Comparison of ENCODE assay signal across 1 cellular context in genomic region chr7:66654275-66655112, GRCh38.
TF ChIP-seq lines count a peak whose summit lies in the region.

No MANE protein-coding gene starts in this region.

TF ChIP-seq in K562, 482 proteins besides CTCF, POLR2A, EP300 and RAD21 (continued from another document and continues in another):
- TF ChIP-seq MNT (conservative IDR thresholded peaks at IDR 0.05) (peak; percentile 91 to 95), CBX5 (IDR thresholded peaks at IDR 0.05; ENCODE audit: borderline replicate concordance, low read depth) (no peak), ZNF324 (CRISPR knock-in tag; IDR thresholded peaks at IDR 0.05) (0 out of 2 replicates have a peak, but pooled peaks have one; percentile 6), SNAPC5 (CRISPR knock-in tag; IDR thresholded peaks at IDR 0.05) (no peak), GTF2B (IDR thresholded peaks at IDR 0.05; ENCODE audit: extremely low read depth, insufficient read length) (no peak), ZBTB33 (CRISPR knock-in tag; IDR thresholded peaks at IDR 0.05) (0 out of 2 replicates have a peak, but pooled peaks have one; percentile 21), DACH1 (IDR thresholded peaks at IDR 0.05; ENCODE audit: partially characterized antibody) (no peak), HLTF (IDR thresholded peaks at IDR 0.05) (no peak), CBFB (CRISPR knock-in tag; IDR thresholded peaks at IDR 0.05) (no peak), SIRT6 (IDR thresholded peaks at IDR 0.05; ENCODE audit: low read depth, low read length) (no peak), TEAD4 (IDR thresholded peaks at IDR 0.05; ENCODE audit: low read length) (peak; percentile 27; the same call in 1 of the 2 replicates), TEAD4 (CRISPR knock-in tag; IDR thresholded peaks at IDR 0.05; ENCODE audit: borderline replicate concordance) (peak; percentile 63; the same call in 1 of the 2 replicates), TOE1 (IDR thresholded peaks at IDR 0.05; ENCODE audit: borderline replicate concordance) (peak; percentile 21; the same call in 1 of the 2 replicates), TOE1 (CRISPR knock-in tag; IDR thresholded peaks at IDR 0.05; ENCODE audit: borderline replicate concordance, low read depth) (0 out of 2 replicates have a peak, but pooled peaks have one; percentile 17), HIVEP1 (CRISPR knock-in tag; IDR thresholded peaks at IDR 0.05) (no peak), RB1 (IDR thresholded peaks at IDR 0.05; ENCODE audit: low read depth) (peak; percentile 34; the same call in 1 of the 2 replicates), ZHX1 (conservative IDR thresholded peaks at IDR 0.05; ENCODE audit: low read length) (no peak), WHSC1 (IDR thresholded peaks at IDR 0.05; ENCODE audit: low read length) (no peak), POLR3A (IDR thresholded peaks at IDR 0.05; ENCODE audit: borderline replicate concordance, extremely low read depth, insufficient read depth, insufficient read length) (no peak), FOXK2 (conservative IDR thresholded peaks at IDR 0.05 in 1 of 2, IDR thresholded peaks at IDR 0.05 in 1 of 2; ENCODE audit: low read depth in 2 of 2) (peak; percentile 61 to 68; a peak in 2 of 4 replicates), ZNF444 (CRISPR knock-in tag; IDR thresholded peaks at IDR 0.05) (no peak), BACH1 (tag; IDR thresholded peaks at IDR 0.05) (no peak), ZZZ3 (IDR thresholded peaks at IDR 0.05) (no peak), NCOA6 (IDR thresholded peaks at IDR 0.05) (peak; percentile 80), HDAC6 (IDR thresholded peaks at IDR 0.05; ENCODE audit: low read depth, low read length) (no peak), GTF2A2 (tag; IDR thresholded peaks at IDR 0.05) (no peak), ZNF12 (CRISPR knock-in tag; IDR thresholded peaks at IDR 0.05) (peak; percentile 72), ZNF592 (IDR thresholded peaks at IDR 0.05) (peak; percentile 93), GABPA (tag; conservative IDR thresholded peaks at IDR 0.05; ENCODE audit: low read depth) (peak; percentile 98), MLX (CRISPR knock-in tag; conservative IDR thresholded peaks at IDR 0.05) (peak in 1 of 2 experiments; percentile 94; a peak in 2 of 4 replicates), SIN3A (IDR thresholded peaks at IDR 0.05; ENCODE audit: borderline replicate concordance in 2 of 2, control insufficient read depth in 1 of 2, low read depth in 2 of 2, low read length in 2 of 2) (peak; percentile 90 to 95; a peak in 3 of 4 replicates), TCF15 (CRISPR knock-in tag; IDR thresholded peaks at IDR 0.05) (no peak), BRD4 (IDR thresholded peaks at IDR 0.05) (no peak), ATF4 (CRISPR knock-in tag; IDR thresholded peaks at IDR 0.05) (peak; percentile 16; the same call in 1 of the 2 replicates), ZNF274 (IDR thresholded peaks at IDR 0.05; ENCODE audit: borderline replicate concordance, low read depth, low read length) (no peak), USF1 (CRISPR knock-in tag; IDR thresholded peaks at IDR 0.05) (peak; percentile 84), NFATC3 (IDR thresholded peaks at IDR 0.05) (no peak), POLR2G (IDR thresholded peaks at IDR 0.05; ENCODE audit: low read depth, low read length) (peak; percentile 98), ZNF76 (CRISPR knock-in tag; IDR thresholded peaks at IDR 0.05; ENCODE audit: borderline replicate concordance) (peak; percentile 73; the same call in 1 of the 2 replicates), TBP (optimal IDR thresholded peaks at IDR 0.05; ENCODE audit: low read depth, low read length) (peak; percentile 95), SAFB2 (IDR thresholded peaks at IDR 0.05; ENCODE audit: borderline replicate concordance, low read depth, low read length, severe bottlenecking) (no peak), ZNF445 (CRISPR knock-in tag; IDR thresholded peaks at IDR 0.05; ENCODE audit: low read depth) (no peak), ZBTB12 (CRISPR knock-in tag; IDR thresholded peaks at IDR 0.05) (peak; percentile 92), U2AF2 (optimal IDR thresholded peaks at IDR 0.05; ENCODE audit: low read depth, low read length) (no peak), ZKSCAN8 (CRISPR knock-in tag; IDR thresholded peaks at IDR 0.05) (no peak), ZNF174 (CRISPR knock-in tag; IDR thresholded peaks at IDR 0.05) (no peak; the same call in 1 of the 2 replicates), TSC22D4 (tag; IDR thresholded peaks at IDR 0.05) (no peak), PHB (CRISPR knock-in tag; IDR thresholded peaks at IDR 0.05) (peak; percentile 13; the same call in 1 of the 2 replicates), BRCA1 (IDR thresholded peaks at IDR 0.05) (no peak), BRCA1 (CRISPR knock-in tag; IDR thresholded peaks at IDR 0.05) (no peak), ZNF655 (CRISPR knock-in tag; IDR thresholded peaks at IDR 0.05) (no peak), NFIC (IDR thresholded peaks at IDR 0.05) (no peak), ZBED1 (IDR thresholded peaks at IDR 0.05) (peak; percentile 85; the same call in 1 of the 2 replicates), SMARCA4 (IDR thresholded peaks at IDR 0.05) (no peak)
